Comparison of ENCODE assay signal across 19 cellular contexts in genomic region chr1:94679336-94680007, GRCh38.
DNase-seq lines count a peak whose midpoint lies in the region; ATAC-seq and TF ChIP-seq lines count a peak whose summit lies in the region.
"Had no signal": no experiment of that assay in that cellular context is flagged by ENCODE, and none has a peak within 500 bp of the region (broad histone marks: within the 10 kb centered on the region; RNA-seq: fewer than 3 reads in every experiment).

No MANE protein-coding gene starts in this region.

- H3K23ac ChIP-seq in IMR-90 (ENCODE audit: low read depth, low read length), result no peak overlapping the region

- no peak overlapping the region for H3K4me2 ChIP-seq in IMR-90 (ENCODE audit: low read depth, low read length)
- H3K4me2 ChIP-seq: KMS-11 had no signal

- peak overlapping the region; percentile 37; the same call in 1 of the 2 replicates for H3K14ac ChIP-seq in IMR-90 (replicated peaks; ENCODE audit: low read depth, low read length)

- ATAC-seq in IMR-90 (ENCODE audit: low read depth) (no peak), left ventricle myocardium superior (peak; percentile 92), gastrocnemius medialis (peak; percentile 62 to 81)
- ATAC-seq: activated naive CD4-positive, alpha-beta T cell treated with anti-CD3 and anti-CD28 coated beads, Interleukin-2, amount 50 U/mL, for 72 hours had no signal

- H3K27ac Mint-ChIP-seq in endodermal cell, result no peak overlapping the region
- H3K27ac Mint-ChIP-seq: activated naive CD4-positive, alpha-beta T cell treated with anti-CD3 and anti-CD28 coated beads, Interleukin-2, amount 50 U/mL, for 72 hours; stimulated activated naive CD8-positive, alpha-beta T cell treated with anti-CD3 and anti-CD28 coated beads, Interleukin-15, Interleukin-2, amounts not matched to agents 100 ng/mL and 50 ng/mL, for 24 hours had no signal

- H3K36me3 ChIP-seq in IMR-90 (ENCODE audit: control insufficient read depth, insufficient read depth, low read length) (no peaks in the 10 kb centered on the region), endodermal cell (ENCODE audit: control insufficient read depth, insufficient read depth, low read length) (no peaks in the 10 kb centered on the region), gastrocnemius medialis (no peaks in the 10 kb centered on the region), prostate gland (no peaks in the 10 kb centered on the region)

- peak overlapping the region; percentile 73 for H3K4ac ChIP-seq in IMR-90 (ENCODE audit: low read depth, low read length)

- peaks cover 23% of the 10 kb centered on the region for H3K9me1 ChIP-seq in IMR-90 (ENCODE audit: insufficient read depth, low read length)

- CTCF ChIA-PET in IMR-90 (lab: Yijun Ruan, JAX), result interaction anchor here (1.1 kb wide), 1 partner anchor 14 kb away, joined by 3 read pairs; no protein-coding TSS in a partner anchor

- H3K56ac ChIP-seq in IMR-90 (ENCODE audit: extremely low read depth, insufficient read depth, low read length), result no peak overlapping the region

- no peak for TF ChIP-seq CTCF in IMR-90 (conservative IDR thresholded peaks at IDR 0.05; ENCODE audit: low read depth, low read length)
- TF ChIP-seq CTCF in endodermal cell (conservative IDR thresholded peaks at IDR 0.05), result no peak
- TF ChIP-seq CTCF in gastrocnemius medialis (IDR thresholded peaks at IDR 0.05 in 4 of 5, conservative IDR thresholded peaks at IDR 0.05 in 1 of 5), result no peak
- no peak for TF ChIP-seq CTCF in prostate gland (IDR thresholded peaks at IDR 0.05)

- H2AK5ac ChIP-seq in IMR-90 (ENCODE audit: low read depth, low read length), result peak overlapping the region; percentile 95; the same call in 1 of the 2 replicates

- no peak overlapping the region for H2AK9ac ChIP-seq in IMR-90 (replicated peaks; ENCODE audit: low read depth, low read length, poor library complexity)

- no peak overlapping the region for H3K27ac ChIP-seq in IMR-90 (ENCODE audit: insufficient read depth, low read length)
- no peak overlapping the region for H3K27ac ChIP-seq in endodermal cell (ENCODE audit: low read depth, low read length)
- peak overlapping the region; percentile 44 to 66 (median 52) for H3K27ac ChIP-seq in gastrocnemius medialis
- peak overlapping the region in 1 of 2 donors; percentile 62 for H3K27ac ChIP-seq in prostate gland
- H3K27ac ChIP-seq: KMS-11 had no signal

- H3K4me3 ChIP-seq in IMR-90 (ENCODE audit: insufficient read depth, low read depth, low read length), result no peak overlapping the region
- no peak overlapping the region for H3K4me3 ChIP-seq in endodermal cell (ENCODE audit: low read length)
- no peak overlapping the region for H3K4me3 ChIP-seq in gastrocnemius medialis
- H3K4me3 ChIP-seq in prostate gland, result no peak overlapping the region

- H4K8ac ChIP-seq in IMR-90 (ENCODE audit: low read depth in 2 of 2, low read length in 2 of 2), result peak overlapping the region in 1 of 2 experiments; percentile 35; a peak in 1 of 4 replicates

- H3K27me3 ChIP-seq in IMR-90 (ENCODE audit: control insufficient read depth, insufficient read depth, low read length) (no peaks in the 10 kb centered on the region), endodermal cell (ENCODE audit: control insufficient read depth, insufficient read depth, low read length, poor library complexity, severe bottlenecking) (no peaks in the 10 kb centered on the region), gastrocnemius medialis (no peaks in the 10 kb centered on the region), prostate gland (replicated peaks; ENCODE audit: insufficient read depth) (no peaks in the 10 kb centered on the region)

- H4K20me1 ChIP-seq in IMR-90 (ENCODE audit: insufficient read depth, low read length), result no peaks in the 10 kb centered on the region

- no peak for TF ChIP-seq RAD21 in IMR-90 (IDR thresholded peaks at IDR 0.05; ENCODE audit: low read length)

- H3K36me3 Mint-ChIP-seq in endodermal cell (ENCODE audit: low read depth), result no peaks in the 10 kb centered on the region
- H3K36me3 Mint-ChIP-seq: activated naive CD4-positive, alpha-beta T cell treated with anti-CD3 and anti-CD28 coated beads, Interleukin-2, amount 50 U/mL, for 72 hours had no signal

- no peaks in the 10 kb centered on the region for H3K9me3 ChIP-seq in IMR-90 (ENCODE audit: control insufficient read depth, insufficient read depth, low read length)
- H3K9me3 ChIP-seq in endodermal cell (ENCODE audit: control insufficient read depth, low read length), result no peaks in the 10 kb centered on the region
- H3K9me3 ChIP-seq in gastrocnemius medialis, result no peaks in the 10 kb centered on the region
- no peaks in the 10 kb centered on the region for H3K9me3 ChIP-seq in prostate gland

- H3K9ac ChIP-seq in IMR-90 (ENCODE audit: low read depth, low read length), result no peak overlapping the region
- H3K9ac ChIP-seq in endodermal cell (ENCODE audit: extremely low read depth, low read length, poor library complexity, severe bottlenecking), result no peak overlapping the region
- H3K9ac ChIP-seq: KMS-11 had no signal

- no peak overlapping the region for H3K4me3 Mint-ChIP-seq in endodermal cell
- H3K4me3 Mint-ChIP-seq: stimulated activated naive CD8-positive, alpha-beta T cell treated with anti-CD3 and anti-CD28 coated beads, Interleukin-15, Interleukin-2, amounts not matched to agents 100 ng/mL and 50 ng/mL, for 24 hours had no signal

- H3K4me1 Mint-ChIP-seq in endodermal cell, result peaks cover 17% of the 10 kb centered on the region

- peaks cover 2% of the 10 kb centered on the region for H3K9me3 Mint-ChIP-seq in endodermal cell

- no TSS peak for BruUV-seq in IMR-90 (replicated peaks; lab: Mats Ljungman, UMichigan)

- no peak overlapping the region for H2BK5ac ChIP-seq in IMR-90 (ENCODE audit: low read depth, low read length, poor library complexity, severe bottlenecking)

- H2AFZ ChIP-seq in IMR-90 (replicated peaks; ENCODE audit: low read length, poor library complexity), result no peak overlapping the region

- H2BK20ac ChIP-seq in IMR-90 (ENCODE audit: low read depth, low read length), result peak overlapping the region; percentile 77; the same call in 1 of the 2 replicates

- 0 out of 4 replicates have a peak, but pooled peaks cover 0 to 3% of the 10 kb centered on the region in 2 experiments for H3K79me1 ChIP-seq in IMR-90 (ENCODE audit: low read depth in 1 of 2, low read length in 2 of 2)

- H3K4me1 ChIP-seq in IMR-90 (ENCODE audit: control insufficient read depth, insufficient read depth, low read length), result peaks cover 13% of the 10 kb centered on the region
- H3K4me1 ChIP-seq in endodermal cell (ENCODE audit: control insufficient read depth, insufficient read depth, low read length), result peaks cover 5% of the 10 kb centered on the region
- H3K4me1 ChIP-seq in gastrocnemius medialis, result no peaks in the 10 kb centered on the region
- peaks cover 5% of the 10 kb centered on the region for H3K4me1 ChIP-seq in prostate gland (replicated peaks)

- in situ Hi-C loops in IMR-90 (cut with MboI; ENCODE audit: low sequenced_read_pairs), result no loop called here
- in situ Hi-C loops in gastrocnemius medialis (cut with MboI; ENCODE audit: low sequenced_read_pairs in 4 of 4), result no loop called here

- 0 out of 2 replicates have a peak overlapping the region, but pooled peaks have one; percentile 27 for H4K91ac ChIP-seq in IMR-90 (ENCODE audit: insufficient read depth, low read depth, low read length)

- TF ChIP-seq POLR2A in IMR-90 (IDR thresholded peaks at IDR 0.05; ENCODE audit: low read depth, low read length) (no peak), gastrocnemius medialis (IDR thresholded peaks at IDR 0.05) (no peak), prostate gland (IDR thresholded peaks at IDR 0.05) (no peak)

- dilution Hi-C loops in IMR-90 (cut with HindIII; ENCODE audit: low sequenced_read_pairs, unreplicated experiment), result no loop called here

- intact Hi-C loops in IMR-90 (cut with micrococcal nuclease), result loop anchor here (5.0 kb wide), 1 partner anchor 137 kb away; the partner anchor contains the start of gene F3
- intact Hi-C loops in left ventricle myocardium superior (cut with micrococcal nuclease), result no loop called here
- intact Hi-C loops in gastrocnemius medialis (cut with DNase I; ENCODE audit: low total_unique reads), result no loop called here
- intact Hi-C loops in prostate gland (cut with DNase I), result no loop called here

- no peaks in the 10 kb centered on the region for H3K27me3 Mint-ChIP-seq in endodermal cell (ENCODE audit: insufficient read depth)

- 80% methylated on average over 2 of the region's 4 CpGs; no CpG with 5 or more reads in 1 of the 2 experiments for WGBS in IMR-90 (ENCODE audit: extremely low coverage in 2 of 2, insufficient read length in 1 of 2), 2 experiments
- WGBS in endodermal cell (ENCODE audit: insufficient coverage in 1 of 2, insufficient read length in 1 of 2), 2 experiments, result 92 to 93% methylated on average over 3 to 4 of the region's 4 CpGs
- WGBS in prostate gland, result 88% methylated on average over 4 of the region's 4 CpGs

- peak overlapping the region; percentile 94; the same call in 2 of the 3 replicates for H2BK15ac ChIP-seq in IMR-90 (ENCODE audit: low read depth, low read length)

- no peak overlapping the region for H4K5ac ChIP-seq in IMR-90 (ENCODE audit: low read depth, low read length)

- H3K18ac ChIP-seq in IMR-90 (ENCODE audit: low read depth, low read length), result peak overlapping the region; percentile 57; the same call in 1 of the 2 replicates

- POLR2A ChIA-PET in IMR-90 (lab: Charles Lee; ENCODE audit: unreplicated experiment), result no interaction called here

- H2BK120ac ChIP-seq in IMR-90 (ENCODE audit: low read depth, low read length), result peak overlapping the region; percentile 65; the same call in 1 of the 2 replicates

- DNase-seq in IMR-90, result no peak
- peak; percentile 20 for DNase-seq in endodermal cell
- peak; percentile 73 for DNase-seq in left ventricle myocardium superior
- DNase-seq in gastrocnemius medialis, result peak; percentile 68 to 85
- no peak for DNase-seq in cortex of kidney (lab: John Stamatoyannopoulos, UW)
- no peak for DNase-seq in activated CD4-positive, alpha-beta T cell treated with anti-CD3 and anti-CD28 coated beads for 1 hour
- DNase-seq in prostate gland (ENCODE audit: low spot score), result no peak
- DNase-seq in ecto neural progenitor cell (ENCODE audit: low spot score), result no peak
- DNase-seq: activated CD4-positive, alpha-beta T cell treated with anti-CD3 and anti-CD28 coated beads for 4 hours; DMS79 treated with DMSO at 0.1 percent for 48 hours; hippocampal formation; mammary epithelial cell; MV-4-11; NCI-H187; NCI-H774; SHP77 had no signal

TF ChIP-seq in IMR-90, 13 proteins besides CTCF, POLR2A, EP300 and RAD21:
- no peak for TF ChIP-seq RFX5 (IDR thresholded peaks at IDR 0.05; ENCODE audit: low read depth, low read length)
- no peak for TF ChIP-seq RCOR1 (IDR thresholded peaks at IDR 0.05; ENCODE audit: insufficient replicate concordance, low read length)
- TF ChIP-seq MAFK (IDR thresholded peaks at IDR 0.05; ENCODE audit: low read depth, low read length), result peak; percentile 80
- no peak for TF ChIP-seq NFE2L2 (IDR thresholded peaks at IDR 0.05; ENCODE audit: low read depth, low read length)
- TF ChIP-seq CEBPB (IDR thresholded peaks at IDR 0.05; ENCODE audit: low read depth, low read length), result no peak
- no peak for TF ChIP-seq SMC3 (IDR thresholded peaks at IDR 0.05; ENCODE audit: low read depth, low read length)
- TF ChIP-seq BHLHE40 (IDR thresholded peaks at IDR 0.05; ENCODE audit: low read depth, low read length), result no peak
- TF ChIP-seq CHD1 (IDR thresholded peaks at IDR 0.05; ENCODE audit: low read depth, low read length), result no peak
- no peak for TF ChIP-seq FOS (IDR thresholded peaks at IDR 0.05; ENCODE audit: low read depth, low read length)

Comparison
In these comparisons a context has a peak if more than half of its experiments do, and no peak if none do; other contexts are left out.
1. DNase-seq: peak in endodermal cell (single experiment), left ventricle myocardium superior (single experiment) and gastrocnemius medialis (2 of 2); none in IMR-90 (single experiment), cortex of kidney (single experiment), activated CD4-positive, alpha-beta T cell treated with anti-CD3 and anti-CD28 coated beads for 1 hour (single experiment), prostate gland (single experiment) and ecto neural progenitor cell (single experiment).
2. H3K27ac ChIP-seq: peak in gastrocnemius medialis (4 of 4); none in IMR-90 (single experiment) and endodermal cell (single experiment).